8 cellular contexts compared by ENCODE assay signal in genomic region chr1:2643414-2644077, GRCh38. TPM values are rescaled to one million over a fixed set of nuclear protein-coding genes. Genes with fewer than 3 reads are reported as not detected.
DNase-seq lines count a peak whose midpoint lies in the region; ATAC-seq and TF ChIP-seq lines count a peak whose summit lies in the region.

No MANE protein-coding gene starts in this region.

- ATAC-seq in HG02970 (IDR thresholded peaks at IDR 0.05; ENCODE audit: low FRiP score, unreplicated experiment) = no peak
- ATAC-seq in activated naive CD4-positive, alpha-beta T cell treated with anti-CD3 and anti-CD28 coated beads, Interleukin-2, amount 50 U/mL, for 72 hours = no peak

- H3K36me3 Mint-ChIP-seq in activated naive CD4-positive, alpha-beta T cell treated with anti-CD3 and anti-CD28 coated beads, Interleukin-2, amount 50 U/mL, for 72 hours = peaks cover 13 to 15% of the 10 kb centered on the region in 2 donors

- H3K4me3 ChIP-seq in GM12864 (ENCODE audit: low read depth, low read length) (peak overlapping the region; percentile 89), fibroblast of pulmonary artery (replicated peaks; ENCODE audit: low read depth, low read length) (peak overlapping the region; percentile 76), retinal pigment epithelial cell (ENCODE audit: low read length) (peak overlapping the region; percentile 61)

- DNase-seq in GM12864 (ENCODE audit: low read depth) (no peak), RPMI8226 (peak; percentile 1), fibroblast of pulmonary artery (ENCODE audit: low read depth) (no peak), retinal pigment epithelial cell (ENCODE audit: low read depth) (no peak), NCI-H524 treated with DMSO at 0.1 percent for 48 hours (lab: John Stamatoyannopoulos, UW) (no peak), NAMALWA (ENCODE audit: low spot score) (no peak)
- no peak for DNase-seq in activated naive CD4-positive, alpha-beta T cell treated with anti-CD3 and anti-CD28 coated beads, Interleukin-2, amount 50 U/mL, for 72 hours (ENCODE audit: low spot score in 2 of 2)

- TF ChIP-seq CTCF in GM12864 (IDR thresholded peaks at IDR 0.05; ENCODE audit: low read depth, low read length, missing control alignments) = no peak
- no peak for TF ChIP-seq CTCF in fibroblast of pulmonary artery (IDR thresholded peaks at IDR 0.05; ENCODE audit: low read length, missing control alignments)
- no peak for TF ChIP-seq CTCF in retinal pigment epithelial cell (conservative IDR thresholded peaks at IDR 0.05; ENCODE audit: low read depth, low read length)

- peak overlapping the region in 1 of 2 donors; percentile 60 for H3K27ac Mint-ChIP-seq in activated naive CD4-positive, alpha-beta T cell treated with anti-CD3 and anti-CD28 coated beads, Interleukin-2, amount 50 U/mL, for 72 hours

- peaks cover 4 to 24% of the 10 kb centered on the region in 2 donors for H3K9me3 Mint-ChIP-seq in activated naive CD4-positive, alpha-beta T cell treated with anti-CD3 and anti-CD28 coated beads, Interleukin-2, amount 50 U/mL, for 72 hours

RNA-seq across cellular contexts. Expression of gene MMEL1, which starts 10.7 kb away (rescaled TPM):
- 1 to 10 TPM; 1.4 to 2.5 TPM for total RNA-seq in activated naive CD4-positive, alpha-beta T cell treated with anti-CD3 and anti-CD28 coated beads, Interleukin-2, amount 50 U/mL, for 72 hours

RNA-seq across cellular contexts. Expression of gene PRXL2B, which starts 57.0 kb away (rescaled TPM):
- 10 to 100 TPM; 34.7 to 38.8 TPM for total RNA-seq in activated naive CD4-positive, alpha-beta T cell treated with anti-CD3 and anti-CD28 coated beads, Interleukin-2, amount 50 U/mL, for 72 hours
